ENCODE assay signal across 6 cellular contexts in genomic region chr7:52811537-52811936, GRCh38.
"Had no signal": no experiment of that assay in that cellular context is flagged by ENCODE, and none has a peak within 500 bp of the region (broad histone marks: within the 10 kb centered on the region; RNA-seq: fewer than 3 reads in every experiment).

No MANE protein-coding gene starts in this region.

- H3K27ac ChIP-seq: HL-60, KMS-11 had no signal

- H3K4me3 ChIP-seq: K562 had no signal

- FAIRE-seq: HTR-8/SVneo, K562 had no signal

- H3K4me2 ChIP-seq: KMS-11 had no signal

- DNase-seq: KBM-7, KG1 had no signal

- ATAC-seq: K562 had no signal

- H3K9ac ChIP-seq: KMS-11 had no signal
